In the genomic region with DNA sequence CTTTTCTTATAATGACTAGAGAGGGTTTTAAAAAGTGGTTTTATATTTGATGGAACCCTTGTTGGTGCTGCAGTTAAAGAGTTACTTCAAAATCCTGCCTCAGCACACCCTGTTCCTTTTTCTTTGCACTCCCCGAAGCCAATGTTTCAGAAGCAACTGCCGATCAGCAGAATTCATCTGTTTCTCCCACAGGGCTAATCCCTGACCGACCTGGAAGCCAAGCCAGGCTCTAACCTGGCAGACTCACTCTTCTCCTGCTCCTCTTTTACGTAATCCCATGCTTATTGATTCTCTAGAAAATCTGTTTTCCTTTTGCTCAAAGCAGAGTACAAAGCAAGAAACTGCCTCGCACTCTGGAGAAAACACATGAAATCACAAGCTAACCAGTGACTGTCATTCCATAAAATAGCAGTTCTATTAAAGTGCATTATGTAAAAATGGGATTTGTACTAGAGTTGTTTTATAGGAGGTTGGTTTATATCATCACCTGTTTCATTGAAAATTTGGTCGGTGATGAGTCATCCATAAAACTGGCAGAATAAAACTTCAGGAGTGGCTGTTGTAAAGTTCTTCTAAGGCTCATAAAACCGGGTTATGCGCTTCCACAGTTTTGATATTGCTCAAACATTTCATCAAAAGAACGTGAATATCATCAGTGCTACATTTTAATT, we compare ENCODE assay signal across 25 cellular contexts.
DNase-seq lines count a peak whose midpoint lies in the region; ATAC-seq and TF ChIP-seq lines count a peak whose summit lies in the region.
"Had no signal": no experiment of that assay in that cellular context is flagged by ENCODE, and none has a peak within 500 bp of the region (broad histone marks: within the 10 kb centered on the region; RNA-seq: fewer than 3 reads in every experiment).

No MANE protein-coding gene starts in this region.

- peaks cover 68% of the 10 kb centered on the region for H3K27me3 Mint-ChIP-seq in MCF 10A (ENCODE audit: insufficient read depth, unreplicated experiment)
- H3K27me3 Mint-ChIP-seq in HFFc6 (ENCODE audit: insufficient read depth) = no peaks in the 10 kb centered on the region
- H3K27me3 Mint-ChIP-seq: CD4-positive, alpha-beta T cell; IgD-negative memory B cell had no signal

- DNase-seq in MCF 10A (ENCODE audit: unreplicated experiment) = peak; percentile 29
- DNase-seq in mammary epithelial cell = no peak
- peak; percentile 40 for DNase-seq in NCI-H82 treated with DMSO at 0.1 percent for 48 hours (lab: John Stamatoyannopoulos, UW; ENCODE audit: unreplicated experiment)
- peak; percentile 73 for DNase-seq in cerebellar cortex (ENCODE audit: low spot score)
- peak; percentile 8 for DNase-seq in putamen (ENCODE audit: low spot score)
- no peak for DNase-seq in HFFc6
- no peak for DNase-seq in foreskin keratinocyte
- DNase-seq: CD4-positive, alpha-beta T cell; GDM1; NCI-H1092 treated with DMSO at 0.1 percent for 48 hours; NCI-H1436 treated with DMSO at 0.1 percent for 48 hours; NCI-H187 treated with DMSO at 0.1 percent for 48 hours; NCI-H2171 treated with DMSO at 0.1 percent for 48 hours; NCI-H345; NCI-H510A treated with DMSO at 0.1 percent for 48 hours; NK-92 treated with Interleukin-12 subunit alpha and Interleukin-12 subunit beta, amount 100 ng/mL, for 24 hours; Right ventricle myocardium superior; RPMI8226 had no signal

- H3K9ac ChIP-seq in mammary epithelial cell (ENCODE audit: insufficient read depth, low read length) = no peak overlapping the region
- H3K9ac ChIP-seq: BLaER1 treated with 17β-estradiol and CSF1 and Interleukin-3, amounts not matched to agents 10 nM and 100 nM; KMS-11 had no signal

- no peak overlapping the region for H3K27ac Mint-ChIP-seq in MCF 10A (ENCODE audit: low read depth, unreplicated experiment)
- H3K27ac Mint-ChIP-seq in HFFc6 = no peak overlapping the region
- H3K27ac Mint-ChIP-seq: CD4-positive, alpha-beta T cell; IgD-negative memory B cell had no signal

- H3K9me3 ChIP-seq in mammary epithelial cell (replicated peaks; ENCODE audit: insufficient read depth, low read length) = peaks cover 2% of the 10 kb centered on the region
- H3K9me3 ChIP-seq: BLaER1 treated with 17β-estradiol and CSF1 and Interleukin-3, amounts not matched to agents 10 nM and 100 nM had no signal

- H3K4me1 ChIP-seq in mammary epithelial cell (ENCODE audit: insufficient read depth, low read length) (no peaks in the 10 kb centered on the region), foreskin keratinocyte (no peaks in the 10 kb centered on the region)
- H3K4me1 ChIP-seq: BLaER1 treated with 17β-estradiol and CSF1 and Interleukin-3, amounts not matched to agents 10 nM and 100 nM; SJSA1 had no signal

- WGBS in mammary epithelial cell (ENCODE audit: low coverage, missing lambda C conversion rate) = 57% methylated on average over 9 of the region's 9 CpGs

- BruUV-seq in MCF 10A (replicated peaks; lab: Mats Ljungman, UMichigan) = no TSS peak
- BruUV-seq in mammary epithelial cell (replicated peaks; lab: Mats Ljungman, UMichigan) = no TSS peak

- intact Hi-C loops in MCF 10A (cut with micrococcal nuclease) = no loop called here
- intact Hi-C loops in mammary epithelial cell (cut with micrococcal nuclease) = no loop called here

- H3K36me3 ChIP-seq in mammary epithelial cell (ENCODE audit: insufficient read depth, low read length) = no peaks in the 10 kb centered on the region
- H3K36me3 ChIP-seq: BLaER1 treated with 17β-estradiol and CSF1 and Interleukin-3, amounts not matched to agents 10 nM and 100 nM; SJSA1 had no signal

- dilution Hi-C loops in mammary epithelial cell (cut with HindIII; ENCODE audit: low sequenced_read_pairs) = no loop called here

- H3K4me1 Mint-ChIP-seq in MCF 10A (ENCODE audit: insufficient read depth, unreplicated experiment) (peaks cover 13% of the 10 kb centered on the region), HFFc6 (ENCODE audit: low read depth) (no peaks in the 10 kb centered on the region)
- H3K4me1 Mint-ChIP-seq: IgD-negative memory B cell had no signal

- H3K9me3 Mint-ChIP-seq in MCF 10A (ENCODE audit: unreplicated experiment) = no peaks in the 10 kb centered on the region
- peaks cover 45% of the 10 kb centered on the region for H3K9me3 Mint-ChIP-seq in HFFc6

- H3K27ac ChIP-seq in mammary epithelial cell (ENCODE audit: insufficient read depth, low read depth, low read length) = no peak overlapping the region
- no peak overlapping the region for H3K27ac ChIP-seq in foreskin keratinocyte
- H3K27ac ChIP-seq: 22Rv1; BLaER1 treated with 17β-estradiol and CSF1 and Interleukin-3, amounts not matched to agents 10 nM and 100 nM; KMS-11; SJSA1 had no signal

- no peak overlapping the region for H3K4me2 ChIP-seq in mammary epithelial cell (ENCODE audit: insufficient read depth, low read depth, low read length)
- H3K4me2 ChIP-seq: BLaER1 treated with 17β-estradiol and CSF1 and Interleukin-3, amounts not matched to agents 10 nM and 100 nM; KMS-11 had no signal

- H3K27me3 ChIP-seq in mammary epithelial cell (ENCODE audit: insufficient read depth, low read length) (no peaks in the 10 kb centered on the region), foreskin keratinocyte (no peaks in the 10 kb centered on the region)
- H3K27me3 ChIP-seq: BLaER1 treated with 17β-estradiol and CSF1 and Interleukin-3, amounts not matched to agents 10 nM and 100 nM; SJSA1 had no signal

- H4K20me1 ChIP-seq in mammary epithelial cell (ENCODE audit: insufficient read depth, low read length) = no peaks in the 10 kb centered on the region
- H4K20me1 ChIP-seq: BLaER1 treated with 17β-estradiol and CSF1 and Interleukin-3, amounts not matched to agents 10 nM and 100 nM had no signal

- POLR2A ChIA-PET in MCF 10A (lab: Yijun Ruan, JAX) = no interaction called here

- H2AFZ ChIP-seq in mammary epithelial cell (ENCODE audit: low read depth, low read length) = no peak overlapping the region

- ATAC-seq in HG03095 (IDR thresholded peaks at IDR 0.05; ENCODE audit: unreplicated experiment) = no peak
- no peak for ATAC-seq in foreskin keratinocyte
- ATAC-seq: GM12878 had no signal

- peak overlapping the region; percentile 17 for H3K4me3 Mint-ChIP-seq in MCF 10A (ENCODE audit: unreplicated experiment)
- H3K4me3 Mint-ChIP-seq in HFFc6 = no peak overlapping the region
- H3K4me3 Mint-ChIP-seq: CD4-positive, alpha-beta T cell; IgD-negative memory B cell had no signal

- no peak for TF ChIP-seq CTCF in MCF 10A (IDR thresholded peaks at IDR 0.05; ENCODE audit: unreplicated experiment)
- TF ChIP-seq CTCF in mammary epithelial cell (conservative IDR thresholded peaks at IDR 0.05 in 1 of 2, IDR thresholded peaks at IDR 0.05 in 1 of 2; ENCODE audit: extremely low read depth in 1 of 2, insufficient read depth in 1 of 2, low read depth in 1 of 2, low read length in 2 of 2) = no peak
- no peak for TF ChIP-seq CTCF in HFFc6 (IDR thresholded peaks at IDR 0.05)
- no peak for TF ChIP-seq CTCF in foreskin keratinocyte (conservative IDR thresholded peaks at IDR 0.05)

- H3K79me2 ChIP-seq in mammary epithelial cell (ENCODE audit: insufficient read depth, low read length) = no peaks in the 10 kb centered on the region

- H3K36me3 Mint-ChIP-seq in MCF 10A (ENCODE audit: insufficient read depth, unreplicated experiment) = no peaks in the 10 kb centered on the region
- 0 out of 2 replicates have a peak, but pooled peaks cover 3% of the 10 kb centered on the region for H3K36me3 Mint-ChIP-seq in HFFc6 (ENCODE audit: low read depth)
- H3K36me3 Mint-ChIP-seq: IgD-negative memory B cell had no signal

- no peak overlapping the region for H3K4me3 ChIP-seq in mammary epithelial cell (replicated peaks in 1 of 3; ENCODE audit: insufficient read depth in 1 of 3, low read depth in 2 of 3, low read length in 3 of 3)
- H3K4me3 ChIP-seq: BLaER1 treated with 17β-estradiol and CSF1 and Interleukin-3, amounts not matched to agents 10 nM and 100 nM; GM12878; SJSA1 had no signal

- in situ Hi-C loops in mammary epithelial cell (cut with MboI; ENCODE audit: low sequenced_read_pairs in 2 of 2) = no loop called here

- CTCF ChIA-PET in MCF 10A (lab: Yijun Ruan, JAX) (interaction anchor here (0.6 kb wide), 1 partner anchor 283 kb away, joined by 3 read pairs; no protein-coding TSS in a partner anchor), mammary epithelial cell (lab: Charles Lee; ENCODE audit: low non-redundant PET) (no interaction called here)

Comparison
In these comparisons a context has a peak if more than half of its experiments do, and no peak if none do; other contexts are left out.
1. DNase-seq: peak in MCF 10A (single experiment), NCI-H82 treated with DMSO at 0.1 percent for 48 hours (single experiment), cerebellar cortex (single experiment) and putamen (single experiment); none in mammary epithelial cell (single experiment), HFFc6 (single experiment) and foreskin keratinocyte (0 of 2).